ENCODE assay signal across 1 cellular context in the genomic region with DNA sequence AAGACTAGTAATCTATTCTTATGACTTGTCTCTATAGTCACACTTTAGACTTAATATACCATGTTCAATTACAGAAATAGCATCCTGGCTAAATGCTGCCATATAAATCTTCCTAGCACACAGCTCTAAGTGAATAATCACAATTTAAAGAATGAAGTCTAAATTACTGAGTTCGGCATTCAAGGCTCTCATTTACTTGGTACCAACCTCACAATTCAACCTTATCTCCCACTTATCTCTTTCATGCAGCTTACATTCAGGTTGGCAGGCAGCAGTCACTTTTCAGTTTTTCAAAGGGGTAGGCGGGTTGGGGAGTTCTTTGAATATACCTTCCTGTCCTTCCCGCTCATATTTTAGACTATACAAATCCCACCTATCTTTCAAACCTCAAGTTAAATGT.
TF ChIP-seq lines count a peak whose summit lies in the region.

No MANE protein-coding gene starts in this region.

TF ChIP-seq in GM23338, 12 proteins besides CTCF, POLR2A, EP300 and RAD21 (continued from another document):
- TF ChIP-seq, protein P1, sequence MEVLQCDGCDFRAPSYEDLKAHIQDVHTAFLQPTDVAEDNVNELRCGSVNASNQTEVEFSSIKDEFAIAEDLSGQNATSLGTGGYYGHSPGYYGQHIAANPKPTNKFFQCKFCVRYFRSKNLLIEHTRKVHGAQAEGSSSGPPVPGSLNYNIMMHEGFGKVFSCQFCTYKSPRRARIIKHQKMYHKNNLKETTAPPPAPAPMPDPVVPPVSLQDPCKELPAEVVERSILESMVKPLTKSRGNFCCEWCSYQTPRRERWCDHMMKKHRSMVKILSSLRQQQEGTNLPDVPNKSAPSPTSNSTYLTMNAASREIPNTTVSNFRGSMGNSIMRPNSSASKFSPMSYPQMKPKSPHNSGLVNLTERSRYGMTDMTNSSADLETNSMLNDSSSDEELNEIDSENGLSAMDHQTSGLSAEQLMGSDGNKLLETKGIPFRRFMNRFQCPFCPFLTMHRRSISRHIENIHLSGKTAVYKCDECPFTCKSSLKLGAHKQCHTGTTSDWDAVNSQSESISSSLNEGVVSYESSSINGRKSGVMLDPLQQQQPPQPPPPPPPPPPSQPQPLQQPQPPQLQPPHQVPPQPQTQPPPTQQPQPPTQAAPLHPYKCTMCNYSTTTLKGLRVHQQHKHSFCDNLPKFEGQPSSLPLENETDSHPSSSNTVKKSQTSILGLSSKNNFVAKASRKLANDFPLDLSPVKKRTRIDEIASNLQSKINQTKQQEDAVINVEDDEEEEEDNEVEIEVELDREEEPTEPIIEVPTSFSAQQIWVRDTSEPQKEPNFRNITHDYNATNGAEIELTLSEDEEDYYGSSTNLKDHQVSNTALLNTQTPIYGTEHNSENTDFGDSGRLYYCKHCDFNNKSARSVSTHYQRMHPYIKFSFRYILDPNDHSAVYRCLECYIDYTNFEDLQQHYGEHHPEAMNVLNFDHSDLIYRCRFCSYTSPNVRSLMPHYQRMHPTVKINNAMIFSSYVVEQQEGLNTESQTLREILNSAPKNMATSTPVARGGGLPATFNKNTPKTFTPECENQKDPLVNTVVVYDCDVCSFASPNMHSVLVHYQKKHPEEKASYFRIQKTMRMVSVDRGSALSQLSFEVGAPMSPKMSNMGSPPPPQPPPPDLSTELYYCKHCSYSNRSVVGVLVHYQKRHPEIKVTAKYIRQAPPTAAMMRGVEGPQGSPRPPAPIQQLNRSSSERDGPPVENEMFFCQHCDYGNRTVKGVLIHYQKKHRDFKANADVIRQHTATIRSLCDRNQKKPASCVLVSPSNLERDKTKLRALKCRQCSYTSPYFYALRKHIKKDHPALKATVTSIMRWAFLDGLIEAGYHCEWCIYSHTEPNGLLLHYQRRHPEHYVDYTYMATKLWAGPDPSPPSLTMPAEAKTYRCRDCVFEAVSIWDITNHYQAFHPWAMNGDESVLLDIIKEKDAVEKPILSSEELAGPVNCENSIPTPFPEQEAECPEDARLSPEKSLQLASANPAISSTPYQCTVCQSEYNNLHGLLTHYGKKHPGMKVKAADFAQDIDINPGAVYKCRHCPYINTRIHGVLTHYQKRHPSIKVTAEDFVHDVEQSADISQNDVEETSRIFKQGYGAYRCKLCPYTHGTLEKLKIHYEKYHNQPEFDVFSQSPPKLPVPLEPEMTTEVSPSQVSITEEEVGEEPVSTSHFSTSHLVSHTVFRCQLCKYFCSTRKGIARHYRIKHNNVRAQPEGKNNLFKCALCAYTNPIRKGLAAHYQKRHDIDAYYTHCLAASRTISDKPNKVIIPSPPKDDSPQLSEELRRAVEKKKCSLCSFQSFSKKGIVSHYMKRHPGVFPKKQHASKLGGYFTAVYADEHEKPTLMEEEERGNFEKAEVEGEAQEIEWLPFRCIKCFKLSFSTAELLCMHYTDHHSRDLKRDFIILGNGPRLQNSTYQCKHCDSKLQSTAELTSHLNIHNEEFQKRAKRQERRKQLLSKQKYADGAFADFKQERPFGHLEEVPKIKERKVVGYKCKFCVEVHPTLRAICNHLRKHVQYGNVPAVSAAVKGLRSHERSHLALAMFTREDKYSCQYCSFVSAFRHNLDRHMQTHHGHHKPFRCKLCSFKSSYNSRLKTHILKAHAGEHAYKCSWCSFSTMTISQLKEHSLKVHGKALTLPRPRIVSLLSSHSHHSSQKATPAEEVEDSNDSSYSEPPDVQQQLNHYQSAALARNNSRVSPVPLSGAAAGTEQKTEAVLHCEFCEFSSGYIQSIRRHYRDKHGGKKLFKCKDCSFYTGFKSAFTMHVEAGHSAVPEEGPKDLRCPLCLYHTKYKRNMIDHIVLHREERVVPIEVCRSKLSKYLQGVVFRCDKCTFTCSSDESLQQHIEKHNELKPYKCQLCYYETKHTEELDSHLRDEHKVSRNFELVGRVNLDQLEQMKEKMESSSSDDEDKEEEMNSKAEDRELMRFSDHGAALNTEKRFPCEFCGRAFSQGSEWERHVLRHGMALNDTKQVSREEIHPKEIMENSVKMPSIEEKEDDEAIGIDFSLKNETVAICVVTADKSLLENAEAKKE (CRISPR knock-in tag; IDR thresholded peaks at IDR 0.05), result no peak
- TF ChIP-seq EZH2phosphoT487 (IDR thresholded peaks at IDR 0.05; ENCODE audit: unreplicated experiment) (no peak), CREB1 (CRISPR knock-in tag; IDR thresholded peaks at IDR 0.05; ENCODE audit: low read depth) (no peak)
